In genomic region chr1:50977575-50978143, GRCh38 we compare ENCODE assay signal across 8 cellular contexts. TPM values are rescaled to one million over a fixed set of nuclear protein-coding genes. Genes with fewer than 3 reads are reported as not detected.
DNase-seq lines count a peak whose midpoint lies in the region; ATAC-seq, FAIRE-seq and TF ChIP-seq lines count a peak whose summit lies in the region.

No MANE protein-coding gene starts in this region.

- POLR2A ChIA-PET in CD4-positive, alpha-beta T cell (lab: Charles Lee): interaction anchor here (0.7 to 4.5 kb wide), 5 partner anchors 9 to 557 kb away, joined by 3 to 82 read pairs (median 4); partner anchors contain the start of genes CDKN2C, FAF1 and RNF11
- POLR2A ChIA-PET in RWPE1 (lab: Yijun Ruan, JAX; ENCODE audit: low non-redundant PET): interaction anchor here (0.6 to 0.7 kb wide), 2 partner anchors 8 to 314 kb away, joined by 3 to 4 read pairs; no protein-coding TSS in a partner anchor

- H3K9me3 Mint-ChIP-seq in CD4-positive, alpha-beta T cell: no peaks in the 10 kb centered on the region

- WGBS in small intestine, 3 donors: 0 to 1% (median 1%) methylated on average over 33 to 63 of the region's 63 CpGs

- no peaks in the 10 kb centered on the region for H3K36me3 ChIP-seq in bronchial epithelial cell (ENCODE audit: control insufficient read depth, insufficient read depth, low read length)
- H3K36me3 ChIP-seq in small intestine (ENCODE audit: control insufficient read depth in 2 of 2, insufficient read depth in 2 of 2, low read length in 2 of 2): no peaks in the 10 kb centered on the region

- intact Hi-C loops in CD4-positive, alpha-beta T cell (cut with DNase I, micrococcal nuclease): loop anchor here (1.0 to 10.0 kb wide), 2 partner anchors 9 to 537 kb away; partner anchors contain the start of gene EPS15 (in 1 of the 2)

- peaks cover 24% of the 10 kb centered on the region for H3K27me3 Mint-ChIP-seq in CD4-positive, alpha-beta T cell

- H3K4me3 ChIP-seq in bronchial epithelial cell (ENCODE audit: low read depth, low read length) (peak overlapping the region; percentile 59), small intestine (ENCODE audit: low read depth in 1 of 2, low read length in 2 of 2) (peak overlapping the region; percentile 70 to 84)

- peaks cover 10% of the 10 kb centered on the region for H3K27me3 ChIP-seq in CD4-positive, alpha-beta T cell (ENCODE audit: control insufficient read depth, insufficient read depth, low read length)
- H3K27me3 ChIP-seq in bronchial epithelial cell (ENCODE audit: control insufficient read depth, insufficient read depth, low read length) (no peaks in the 10 kb centered on the region), small intestine (ENCODE audit: control insufficient read depth in 2 of 2, insufficient read depth in 2 of 2, low read length in 2 of 2) (no peaks in the 10 kb centered on the region)

- ATAC-seq in CD4-positive, alpha-beta T cell (ENCODE audit: poor library complexity): peak; percentile 47
- peak; percentile 31 for ATAC-seq in GM18861 (IDR thresholded peaks at IDR 0.05; ENCODE audit: unreplicated experiment)
- peak; percentile 40 for ATAC-seq in HG03066 (IDR thresholded peaks at IDR 0.05; ENCODE audit: low read depth, unreplicated experiment)
- no peak for ATAC-seq in HG03469 (IDR thresholded peaks at IDR 0.05; ENCODE audit: unreplicated experiment)

- H3K4me1 Mint-ChIP-seq in CD4-positive, alpha-beta T cell (ENCODE audit: low read depth): peaks cover 27% of the 10 kb centered on the region

- no peaks in the 10 kb centered on the region for H3K9me3 ChIP-seq in CD4-positive, alpha-beta T cell (ENCODE audit: control insufficient read depth, low read length)
- H3K9me3 ChIP-seq in small intestine (ENCODE audit: control insufficient read depth, low read depth): no peaks in the 10 kb centered on the region

- DNase-seq in CD4-positive, alpha-beta T cell: peak in 1 of 10 experiments; percentile 13
- peak; percentile 44 for DNase-seq in RWPE1 (ENCODE audit: low spot score)
- no peak for DNase-seq in bronchial epithelial cell (ENCODE audit: low read depth)
- DNase-seq in iris pigment epithelial cell (ENCODE audit: low read depth): peak; percentile 34
- peak; percentile 54 for DNase-seq in small intestine

- H3K27ac Mint-ChIP-seq in CD4-positive, alpha-beta T cell: no peak overlapping the region

- peak overlapping the region; percentile 92 for H3K4me3 Mint-ChIP-seq in CD4-positive, alpha-beta T cell

- CTCF ChIA-PET in CD4-positive, alpha-beta T cell (lab: Charles Lee): interaction anchor here (1.6 kb wide), 1 partner anchor 48 kb away, joined by 8 read pairs; no protein-coding TSS in a partner anchor
- CTCF ChIA-PET in RWPE1 (lab: Yijun Ruan, JAX): interaction anchor here (0.7 to 1.5 kb wide), 2 partner anchors 48 to 110 kb away, joined by 3 to 4 read pairs; no protein-coding TSS in a partner anchor

- H3K4me1 ChIP-seq in small intestine (ENCODE audit: control insufficient read depth in 2 of 2, insufficient read depth in 1 of 2, low read depth in 1 of 2, low read length in 1 of 2): no peaks in the 10 kb centered on the region

- FAIRE-seq in bronchial epithelial cell (lab: Jason Lieb, UNC): no peak
- no peak for FAIRE-seq in small intestine (lab: Jason Lieb, UNC)

- H3K27ac ChIP-seq in CD4-positive, alpha-beta T cell (ENCODE audit: low read depth, low read length): no peak overlapping the region
- H3K27ac ChIP-seq in RWPE1: peak overlapping the region; percentile 95
- H3K27ac ChIP-seq in small intestine (ENCODE audit: low read depth in 1 of 2, low read length in 1 of 2): peak overlapping the region; percentile 85 to 92

- TF ChIP-seq CTCF in CD4-positive, alpha-beta T cell (IDR thresholded peaks at IDR 0.05): no peak
- TF ChIP-seq CTCF in RWPE1 (conservative IDR thresholded peaks at IDR 0.05; ENCODE audit: low read depth) (no peak), bronchial epithelial cell (IDR thresholded peaks at IDR 0.05; ENCODE audit: insufficient read depth, low read length, severe bottlenecking) (no peak)

- peaks cover 4% of the 10 kb centered on the region for H3K36me3 Mint-ChIP-seq in CD4-positive, alpha-beta T cell (ENCODE audit: low read depth)

RNA-seq across cellular contexts. Expression of gene CDKN2C, which starts 7.6 kb away (rescaled TPM):
- 1 to 10 TPM; 4.3 to 4.9 TPM for total RNA-seq in CD4-positive, alpha-beta T cell
- total RNA-seq in bronchial epithelial cell: 0.79 and 1.0 TPM in 2 replicates
- polyA plus RNA-seq in small intestine: 10 to 100 TPM; 12.5 to 18.3 (median 15.1) TPM

RNA-seq across cellular contexts. Expression of gene FAF1, which starts 17.6 kb away (rescaled TPM):
- total RNA-seq in CD4-positive, alpha-beta T cell: 10 to 100 TPM; 43.5 to 44.0 TPM
- total RNA-seq in bronchial epithelial cell: 44.5 and 52.7 TPM in 2 replicates
- polyA plus RNA-seq in small intestine: 10 to 100 TPM; 19.5 to 37.2 (median 27.8) TPM
